Comparison of ENCODE assay signal across 8 cellular contexts in genomic region chr5:177478711-177479646, GRCh38. TPM values are rescaled to one million over a fixed set of nuclear protein-coding genes. Genes with fewer than 3 reads are reported as not detected.
DNase-seq lines count a peak whose midpoint lies in the region; ATAC-seq and TF ChIP-seq lines count a peak whose summit lies in the region.

No MANE protein-coding gene starts in this region.

- peaks cover 14% of the 10 kb centered on the region for H3K4me1 Mint-ChIP-seq in activated T-helper 17 cell treated with anti-CD3 and anti-CD28 coated beads, Interleukin-2, amount 50 U/mL, for 72 hours

- H3K9me3 ChIP-seq in right atrium auricular region (no peaks in the 10 kb centered on the region), smooth muscle cell (replicated peaks; ENCODE audit: low read depth) (no peaks in the 10 kb centered on the region)

- peaks cover 4% of the 10 kb centered on the region for H3K36me3 Mint-ChIP-seq in activated T-helper 17 cell treated with anti-CD3 and anti-CD28 coated beads, Interleukin-2, amount 50 U/mL, for 72 hours (ENCODE audit: low read depth)

- H3K27ac ChIP-seq in right atrium auricular region (peak overlapping the region; percentile 67 to 71), smooth muscle cell (ENCODE audit: low read depth) (peak overlapping the region; percentile 71)

- H2AFZ ChIP-seq in smooth muscle cell (ENCODE audit: low read depth): no peak overlapping the region

- H3K27ac Mint-ChIP-seq in activated T-helper 17 cell treated with anti-CD3 and anti-CD28 coated beads, Interleukin-2, amount 50 U/mL, for 72 hours: peak overlapping the region; percentile 61

- peaks cover 54% of the 10 kb centered on the region for H4K20me1 ChIP-seq in smooth muscle cell (ENCODE audit: low read depth)

- peak; percentile 86 to 89 for DNase-seq in AML-193 (lab: John Stamatoyannopoulos, UW)
- DNase-seq in M059J (ENCODE audit: low read depth): peak; percentile 35
- peak; percentile 96 for DNase-seq in right atrium auricular region (ENCODE audit: low spot score)
- no peak for DNase-seq in smooth muscle cell (lab: John Stamatoyannopoulos, UW; ENCODE audit: unreplicated experiment)
- no peak for DNase-seq in GM19240 (ENCODE audit: insufficient read length, low spot score)
- DNase-seq in NCI-H748 (lab: John Stamatoyannopoulos, UW; ENCODE audit: unreplicated experiment): no peak

- H3K4me3 ChIP-seq in right atrium auricular region (no peak overlapping the region), smooth muscle cell (no peak overlapping the region)

- H3K36me3 ChIP-seq in right atrium auricular region (peaks cover 8% of the 10 kb centered on the region), smooth muscle cell (ENCODE audit: low read depth) (no peaks in the 10 kb centered on the region)

- 42% methylated on average over 18 of the region's 18 CpGs for WGBS in smooth muscle cell (ENCODE audit: low lambda C conversion rate)

- H3K27me3 ChIP-seq in right atrium auricular region (peaks cover 0 to 5% of the 10 kb centered on the region in 2 donors), smooth muscle cell (ENCODE audit: low read depth) (no peaks in the 10 kb centered on the region)

- peak overlapping the region; percentile 15 for H3K4me2 ChIP-seq in smooth muscle cell

- H3F3A ChIP-seq in smooth muscle cell (ENCODE audit: low read depth): peaks cover 56% of the 10 kb centered on the region

- peaks cover 4% of the 10 kb centered on the region for H3K27me3 Mint-ChIP-seq in activated T-helper 17 cell treated with anti-CD3 and anti-CD28 coated beads, Interleukin-2, amount 50 U/mL, for 72 hours

- no peaks in the 10 kb centered on the region for H3K9me3 Mint-ChIP-seq in activated T-helper 17 cell treated with anti-CD3 and anti-CD28 coated beads, Interleukin-2, amount 50 U/mL, for 72 hours

- H3K4me1 ChIP-seq in right atrium auricular region: peaks cover 0 to 45% of the 10 kb centered on the region in 2 donors
- H3K4me1 ChIP-seq in smooth muscle cell (ENCODE audit: low read depth): peaks cover 2% of the 10 kb centered on the region

- no peaks in the 10 kb centered on the region for H3K79me2 ChIP-seq in smooth muscle cell (ENCODE audit: low read depth)

- no peak for TF ChIP-seq CTCF in right atrium auricular region (IDR thresholded peaks at IDR 0.05)
- no peak for TF ChIP-seq CTCF in smooth muscle cell (IDR thresholded peaks at IDR 0.05; ENCODE audit: borderline replicate concordance, insufficient read depth, poor library complexity, severe bottlenecking)

- peak; percentile 63 for ATAC-seq in activated T-helper 17 cell treated with anti-CD3 and anti-CD28 coated beads, Interleukin-2, amount 50 U/mL, for 72 hours (replicated peaks)
- ATAC-seq in HG02970 (IDR thresholded peaks at IDR 0.05; ENCODE audit: low FRiP score, unreplicated experiment): no peak

- H3K4me3 Mint-ChIP-seq in activated T-helper 17 cell treated with anti-CD3 and anti-CD28 coated beads, Interleukin-2, amount 50 U/mL, for 72 hours: no peak overlapping the region

- no peak overlapping the region for H3K9ac ChIP-seq in smooth muscle cell (ENCODE audit: low read depth)

RNA-seq across cellular contexts. Expression of gene DBN1, which starts 5.5 kb away (rescaled TPM):
- total RNA-seq in M059J (2014; rRNA removed; shearing (Covaris generic)): 73.0 and 121 TPM in 2 replicates
- 1 to 10 TPM; 2.3 to 3.1 TPM for total RNA-seq in activated T-helper 17 cell treated with anti-CD3 and anti-CD28 coated beads, Interleukin-2, amount 50 U/mL, for 72 hours
- total RNA-seq in right atrium auricular region: 10 to 100 TPM; 25.0 to 47.2 TPM
- total RNA-seq in smooth muscle cell: 116 and 121 TPM in 2 replicates
- 194 and 202 TPM in 2 replicates for polyA plus RNA-seq in smooth muscle cell

RNA-seq across cellular contexts. Expression of gene PDLIM7, which starts 18.4 kb away (rescaled TPM):
- 172 and 230 TPM in 2 replicates for total RNA-seq in M059J (2014; rRNA removed; shearing (Covaris generic))
- total RNA-seq in activated T-helper 17 cell treated with anti-CD3 and anti-CD28 coated beads, Interleukin-2, amount 50 U/mL, for 72 hours: 10 to 100 TPM; 34.9 to 38.8 TPM
- 10 to 100 TPM; 45.8 to 56.0 TPM for total RNA-seq in right atrium auricular region
- 172 and 235 TPM in 2 replicates for total RNA-seq in smooth muscle cell
- polyA plus RNA-seq in smooth muscle cell: 511 and 635 TPM in 2 replicates

RNA-seq across cellular contexts. Expression of gene DOK3, which starts 30.6 kb away (rescaled TPM):
- total RNA-seq in M059J (2014; rRNA removed; shearing (Covaris generic)): 2.2 and 6.7 TPM in 2 replicates
- 10 to 100 TPM in 1 of 2 donors, 1 to 10 TPM in 1; 5.6 to 13.7 TPM for total RNA-seq in activated T-helper 17 cell treated with anti-CD3 and anti-CD28 coated beads, Interleukin-2, amount 50 U/mL, for 72 hours
- 1 to 10 TPM; 1.6 to 2.6 TPM for total RNA-seq in right atrium auricular region
- 0.58 and 1.5 TPM in 2 replicates for total RNA-seq in smooth muscle cell
- 1.4 and 3.5 TPM in 2 replicates for polyA plus RNA-seq in smooth muscle cell

RNA-seq across cellular contexts. Expression of gene PRR7, which starts 32.4 kb away (rescaled TPM):
- total RNA-seq in M059J (2014; rRNA removed; shearing (Covaris generic)): 24.8 and 44.4 TPM in 2 replicates
- 10 to 100 TPM in 1 of 2 donors, 1 to 10 TPM in 1; 8.2 to 13.6 TPM for total RNA-seq in activated T-helper 17 cell treated with anti-CD3 and anti-CD28 coated beads, Interleukin-2, amount 50 U/mL, for 72 hours
- total RNA-seq in right atrium auricular region (1 to 10 TPM in 1 of 2 donors, under 1 TPM in 1; 0.90 to 1.1 TPM), smooth muscle cell (6.5 and 6.7 TPM in 2 replicates)
- polyA plus RNA-seq in smooth muscle cell: 31.9 and 33.6 TPM in 2 replicates

RNA-seq across cellular contexts. Expression of gene DDX41, which starts 37.8 kb away (rescaled TPM):
- total RNA-seq in M059J (2014; rRNA removed; shearing (Covaris generic)): 66.0 and 103 TPM in 2 replicates
- total RNA-seq in activated T-helper 17 cell treated with anti-CD3 and anti-CD28 coated beads, Interleukin-2, amount 50 U/mL, for 72 hours: 100 to 1,000 TPM; 116 to 149 TPM
- total RNA-seq in right atrium auricular region (10 to 100 TPM; 40.9 to 45.5 TPM), smooth muscle cell (77.2 and 90.0 TPM in 2 replicates)
- 72.5 and 80.4 TPM in 2 replicates for polyA plus RNA-seq in smooth muscle cell

Comparison
In these comparisons a context has a peak if more than half of its experiments do, and no peak if none do; other contexts are left out.
1. DNase-seq: peak in AML-193 (2 of 2), M059J (single experiment) and right atrium auricular region (single experiment); none in smooth muscle cell (single experiment), GM19240 (single experiment) and NCI-H748 (single experiment).
2. RNA of gene DBN1, which starts 5.5 kb away (total RNA-seq): 73.0 to 121 TPM in M059J, 116 to 121 TPM in smooth muscle cell and 25.0 to 47.2 TPM in right atrium auricular region; 2.3 to 3.1 TPM in activated T-helper 17 cell treated with anti-CD3 and anti-CD28 coated beads, Interleukin-2, amount 50 U/mL, for 72 hours; every median in the first group is over 4 times any median in the second.